25 cellular contexts compared by ENCODE assay signal in the genomic region with DNA sequence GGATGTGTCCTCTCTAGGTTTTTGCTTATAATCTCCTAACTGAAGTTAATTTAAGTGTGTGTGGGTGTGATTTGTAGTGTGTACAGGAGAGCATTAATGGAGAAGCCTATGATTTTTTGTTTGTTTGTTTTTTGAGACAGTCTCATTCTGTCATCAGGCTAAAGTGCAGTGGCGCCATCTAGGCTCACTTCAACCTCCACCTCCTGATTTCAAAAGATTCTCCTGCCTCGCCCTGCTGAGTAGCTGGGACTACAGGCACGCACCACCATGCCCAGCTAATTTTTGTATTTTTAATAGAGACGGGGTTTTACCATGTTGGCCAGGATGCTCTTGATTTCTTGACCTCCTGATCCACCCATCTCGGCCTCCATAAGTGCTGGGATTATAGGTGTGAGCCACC. TPM values are rescaled to one million over a fixed set of nuclear protein-coding genes. Genes with fewer than 3 reads are reported as not detected.
DNase-seq lines count a peak whose midpoint lies in the region; ATAC-seq and TF ChIP-seq lines count a peak whose summit lies in the region.
"Had no signal": no experiment of that assay in that cellular context is flagged by ENCODE, and none has a peak within 500 bp of the region (broad histone marks: within the 10 kb centered on the region; RNA-seq: fewer than 3 reads in every experiment).

No MANE protein-coding gene starts in this region.

- H4K20me1 ChIP-seq in DOHH2 (ENCODE audit: control insufficient read depth, insufficient read depth, low read depth, low read length) (no peaks in the 10 kb centered on the region), hepatocyte (ENCODE audit: insufficient read depth, poor library complexity, severe bottlenecking) (no peaks in the 10 kb centered on the region)

- 99% methylated on average over 5 of the region's 5 CpGs for WGBS in hepatocyte (ENCODE audit: low lambda C conversion rate, missing lambda C conversion rate)

- no peak overlapping the region for H3K4me2 ChIP-seq in DOHH2 (ENCODE audit: low read length)
- H3K4me2 ChIP-seq in hepatocyte, result no peak overlapping the region

- DNase-seq in OCI-M1 (lab: John Stamatoyannopoulos, UW) (peak; percentile 19), hepatocyte (ENCODE audit: low spot score) (no peak), MV-4-11 (lab: John Stamatoyannopoulos, UW) (no peak), LoVo (ENCODE audit: low spot score) (no peak)
- DNase-seq in stimulated activated CD4-positive, alpha-beta T cell treated with anti-CD3 and anti-CD28 coated beads, Interleukin-4, amount 100 ng/mL, for 1 hour, result no peak
- DNase-seq: activated CD4-positive, CD25-positive, alpha-beta regulatory T cell; CD4-positive, alpha-beta memory T cell; gastrocnemius medialis; IMR-90; left cardiac atrium; MM.1S; naive thymus-derived CD8-positive, alpha-beta T cell; NCI-H1694; NCI-H526 treated with DMSO at 0.1 percent for 48 hours; Peyer's patch; sigmoid colon; stimulated activated CD4-positive, alpha-beta T cell treated with anti-CD3 and anti-CD28 coated beads, Interleukin-2, amount 100 ng/mL, for 24 hours; stimulated activated naive CD4-positive, alpha-beta T cell treated with Interleukin-2 at 50 U/mL for 16 hours had no signal

- H3K27ac ChIP-seq in C4-2B (no peak overlapping the region), DOHH2 (ENCODE audit: low read depth, low read length) (no peak overlapping the region), hepatocyte (no peak overlapping the region)
- H3K27ac ChIP-seq: gastrocnemius medialis, HL-60, parathyroid adenoma, Peyer's patch, sigmoid colon, SJSA1, tibial nerve had no signal

- TF ChIP-seq CTCF in C4-2B (conservative IDR thresholded peaks at IDR 0.05) (peak; percentile 47), DOHH2 (IDR thresholded peaks at IDR 0.05; ENCODE audit: low read depth, low read length, poor library complexity, severe bottlenecking) (peak; percentile 51), hepatocyte (IDR thresholded peaks at IDR 0.05; ENCODE audit: poor library complexity) (peak; percentile 13)

- no peak for ATAC-seq in HG02588 (IDR thresholded peaks at IDR 0.05; ENCODE audit: unreplicated experiment)
- ATAC-seq: gastrocnemius medialis; left cardiac atrium; naive thymus-derived CD8-positive, alpha-beta T cell had no signal

- no peaks in the 10 kb centered on the region for H3K9me2 ChIP-seq in DOHH2 (replicated peaks; ENCODE audit: control insufficient read depth, low read length)
- H3K9me2 ChIP-seq in hepatocyte (replicated peaks; ENCODE audit: insufficient read depth), result no peaks in the 10 kb centered on the region

- no peak overlapping the region for H2AFZ ChIP-seq in hepatocyte
- H2AFZ ChIP-seq: parathyroid adenoma had no signal

- H3K9me3 ChIP-seq in DOHH2 (ENCODE audit: control insufficient read depth, insufficient read depth, low read length) (no peaks in the 10 kb centered on the region), hepatocyte (ENCODE audit: low read depth) (no peaks in the 10 kb centered on the region)
- H3K9me3 ChIP-seq: gastrocnemius medialis, SJSA1 had no signal

- H3K79me2 ChIP-seq in DOHH2 (ENCODE audit: control insufficient read depth, low read length) (no peaks in the 10 kb centered on the region), hepatocyte (no peaks in the 10 kb centered on the region)
- H3K79me2 ChIP-seq: parathyroid adenoma had no signal

- H3K27me3 ChIP-seq in DOHH2 (ENCODE audit: control insufficient read depth, low read length) (no peaks in the 10 kb centered on the region), hepatocyte (no peaks in the 10 kb centered on the region)
- H3K27me3 ChIP-seq: gastrocnemius medialis, Peyer's patch, sigmoid colon, SJSA1, tibial nerve had no signal

- H3K4me1 ChIP-seq in DOHH2 (ENCODE audit: control insufficient read depth, low read length), result no peaks in the 10 kb centered on the region
- H3K4me1 ChIP-seq in hepatocyte (ENCODE audit: insufficient read depth), result no peaks in the 10 kb centered on the region
- H3K4me1 ChIP-seq: gastrocnemius medialis, parathyroid adenoma, Peyer's patch, sigmoid colon, SJSA1, tibial nerve had no signal

- no peak overlapping the region for H3K4me3 ChIP-seq in DOHH2 (ENCODE audit: low read length)
- H3K4me3 ChIP-seq in hepatocyte, result no peak overlapping the region
- H3K4me3 ChIP-seq: gastrocnemius medialis, Peyer's patch, sigmoid colon, SJSA1, tibial nerve had no signal

- H3K36me3 ChIP-seq in DOHH2 (ENCODE audit: control insufficient read depth, low read length) (peaks cover 16% of the 10 kb centered on the region), hepatocyte (replicated peaks; ENCODE audit: insufficient read depth, low read depth) (no peaks in the 10 kb centered on the region)

- H3F3A ChIP-seq in DOHH2 (ENCODE audit: control insufficient read depth, insufficient read depth), result no peaks in the 10 kb centered on the region

RNA-seq across cellular contexts. Expression of a gene that starts 20.6 kb away (rescaled TPM):
- total RNA-seq in hepatocyte, result 15.2 TPM in 2 replicates
- polyA plus RNA-seq in hepatocyte, result 5.3 and 9.3 TPM in 2 replicates

RNA-seq across cellular contexts. Expression of a gene that starts 47.4 kb away (rescaled TPM):
- total RNA-seq in hepatocyte, result 48.6 and 55.8 TPM in 2 replicates
- polyA plus RNA-seq in hepatocyte, result 32.6 and 42.9 TPM in 2 replicates
